9 cellular contexts compared by ENCODE assay signal in genomic region chr10:43419997-43420368, GRCh38. TPM values are rescaled to one million over a fixed set of nuclear protein-coding genes. Genes with fewer than 3 reads are reported as not detected.
DNase-seq lines count a peak whose midpoint lies in the region; ATAC-seq and TF ChIP-seq lines count a peak whose summit lies in the region.
"Had no signal": no experiment of that assay in that cellular context is flagged by ENCODE, and none has a peak within 500 bp of the region (broad histone marks: within the 10 kb centered on the region; RNA-seq: fewer than 3 reads in every experiment).

No MANE protein-coding gene starts in this region.

- POLR2A ChIA-PET in AG04450 (lab: Yijun Ruan, JAX): interaction anchor here (0.8 to 1.7 kb wide), 3 partner anchors 11 to 38 kb away, joined by 5 to 7 read pairs (median 6); partner anchors contain the start of gene HNRNPF
- POLR2A ChIA-PET in GM10248 (lab: Yijun Ruan, JAX): interaction anchor here (1.5 kb wide), 1 partner anchor 12 kb away, joined by 3 read pairs; no protein-coding TSS in a partner anchor

- H3K4me1 ChIP-seq in HUES48 (ENCODE audit: control insufficient read depth, insufficient read depth, low read length): peaks cover 3% of the 10 kb centered on the region; the same call in 1 of the 2 replicates
- peaks cover 12% of the 10 kb centered on the region for H3K4me1 ChIP-seq in muscle layer of colon (ENCODE audit: insufficient read depth, low read length)

- no peaks in the 10 kb centered on the region for H3K36me3 Mint-ChIP-seq in chondrocyte (ENCODE audit: low read depth)

- H3K27ac Mint-ChIP-seq in chondrocyte (ENCODE audit: unreplicated experiment): peak overlapping the region; percentile 89

- H3K9ac ChIP-seq in HUES48 (ENCODE audit: low read depth, low read length) (no peak overlapping the region; the same call in 1 of the 2 replicates), muscle layer of colon (ENCODE audit: low read length) (peak overlapping the region; percentile 86)

- H3K4me1 Mint-ChIP-seq in chondrocyte (ENCODE audit: low read depth): peaks cover 16% of the 10 kb centered on the region

- H3K9me3 ChIP-seq in AG04450 (ENCODE audit: control insufficient read depth, insufficient read depth, low read length): peaks cover 4% of the 10 kb centered on the region; the same call in 1 of the 2 replicates
- H3K9me3 ChIP-seq in HUES48 (ENCODE audit: control insufficient read depth, insufficient read depth, low read length): no peaks in the 10 kb centered on the region
- no peaks in the 10 kb centered on the region for H3K9me3 ChIP-seq in muscle layer of colon (ENCODE audit: low read length)
- H3K9me3 ChIP-seq: mucosa of descending colon had no signal

- H3K36me3 ChIP-seq in HUES48 (ENCODE audit: control insufficient read depth, insufficient read depth, low read length) (no peaks in the 10 kb centered on the region), muscle layer of colon (ENCODE audit: insufficient read depth, low read length) (no peaks in the 10 kb centered on the region)

- DNase-seq in AG04450 (ENCODE audit: low read depth, low spot score): no peak
- DNase-seq in chondrocyte (ENCODE audit: low spot score): no peak
- no peak for DNase-seq in hippocampal formation (lab: John Stamatoyannopoulos, UW)
- DNase-seq in GM10248 (ENCODE audit: extremely low spot score): no peak
- DNase-seq in left lobe of liver (ENCODE audit: low spot score): no peak
- DNase-seq in 8988T: no peak

- H3K4me3 ChIP-seq in AG04450 (ENCODE audit: low read depth, low read length) (peak overlapping the region; percentile 46), HUES48 (ENCODE audit: low read depth, low read length) (peak overlapping the region; percentile 57; the same call in 1 of the 2 replicates), muscle layer of colon (ENCODE audit: low read depth in 1 of 2, low read length in 2 of 2) (peak overlapping the region; percentile 41 to 68)

- TF ChIP-seq CTCF in AG04450 (IDR thresholded peaks at IDR 0.05; ENCODE audit: low read depth, low read length): no peak
- no peak for TF ChIP-seq CTCF in chondrocyte (IDR thresholded peaks at IDR 0.05)
- TF ChIP-seq CTCF in GM10248 (IDR thresholded peaks at IDR 0.05; ENCODE audit: control extremely low read depth, extremely low read depth, low read depth, missing control alignments): no peak

- peak overlapping the region; percentile 97 for H3K27ac ChIP-seq in AG04450 (ENCODE audit: low read depth, low read length)
- no peak overlapping the region for H3K27ac ChIP-seq in HUES48 (ENCODE audit: low read depth, low read length)
- H3K27ac ChIP-seq in muscle layer of colon (ENCODE audit: low read depth, low read length): peak overlapping the region; percentile 93

- no peaks in the 10 kb centered on the region for H3K27me3 Mint-ChIP-seq in chondrocyte (ENCODE audit: low read depth)

- H3K9me3 Mint-ChIP-seq in chondrocyte (ENCODE audit: low read depth): no peaks in the 10 kb centered on the region

- CTCF ChIA-PET in AG04450 (lab: Charles Lee): no interaction called here
- CTCF ChIA-PET in GM10248 (lab: Yijun Ruan, JAX): interaction anchor here (1.1 to 2.3 kb wide), 4 partner anchors 11 to 18 kb away, joined by 3 to 10 read pairs (median 5); partner anchors contain the start of gene HNRNPF

- H3K4me3 Mint-ChIP-seq in chondrocyte (ENCODE audit: unreplicated experiment): peak overlapping the region; percentile 87

- ATAC-seq in left lobe of liver: no peak

- no peaks in the 10 kb centered on the region for H3K27me3 ChIP-seq in AG04450 (ENCODE audit: control insufficient read depth, insufficient read depth, low read length)
- peaks cover 9% of the 10 kb centered on the region for H3K27me3 ChIP-seq in HUES48 (ENCODE audit: control insufficient read depth, insufficient read depth, low read length)
- no peaks in the 10 kb centered on the region for H3K27me3 ChIP-seq in muscle layer of colon (ENCODE audit: control insufficient read depth in 1 of 2, insufficient read depth in 2 of 2, low read length in 2 of 2)

RNA-seq across cellular contexts. Expression of gene HNRNPF, which starts 11.0 kb away (rescaled TPM):
- 160 and 178 TPM in 2 replicates for polyA plus RNA-seq in AG04450 (2011; rRNA removed)
- polyA minus RNA-seq in AG04450 (2011; rRNA and poly(A)+ RNA removed): 191 and 197 TPM in 2 replicates
- 122 to 126 TPM (median 123 TPM) in 3 replicates for total RNA-seq in chondrocyte
- 118 TPM for total RNA-seq in left lobe of liver

RNA-seq across cellular contexts. Expression of gene ZNF487, which starts 16.9 kb away (rescaled TPM):
- polyA plus RNA-seq in AG04450 (2011; rRNA removed): 3.2 and 4.4 TPM in 2 replicates
- 1.4 and 2.8 TPM in 2 replicates for polyA minus RNA-seq in AG04450 (2011; rRNA and poly(A)+ RNA removed)
- 2.1 to 2.7 TPM (median 2.6 TPM) in 3 replicates for total RNA-seq in chondrocyte
- total RNA-seq in left lobe of liver: 1.8 TPM

RNA-seq across cellular contexts. Expression of gene FXYD4, which starts 48.5 kb away (rescaled TPM):
- polyA plus RNA-seq in AG04450 (2011; rRNA removed): not detected in 2 replicates
- not detected in 2 replicates for polyA minus RNA-seq in AG04450 (2011; rRNA and poly(A)+ RNA removed)
- total RNA-seq in chondrocyte (not detected in 3 replicates), left lobe of liver (not detected)
- total RNA-seq: mucosa of descending colon had no signal
